Comparison of ENCODE assay signal across 21 cellular contexts in the genomic region with DNA sequence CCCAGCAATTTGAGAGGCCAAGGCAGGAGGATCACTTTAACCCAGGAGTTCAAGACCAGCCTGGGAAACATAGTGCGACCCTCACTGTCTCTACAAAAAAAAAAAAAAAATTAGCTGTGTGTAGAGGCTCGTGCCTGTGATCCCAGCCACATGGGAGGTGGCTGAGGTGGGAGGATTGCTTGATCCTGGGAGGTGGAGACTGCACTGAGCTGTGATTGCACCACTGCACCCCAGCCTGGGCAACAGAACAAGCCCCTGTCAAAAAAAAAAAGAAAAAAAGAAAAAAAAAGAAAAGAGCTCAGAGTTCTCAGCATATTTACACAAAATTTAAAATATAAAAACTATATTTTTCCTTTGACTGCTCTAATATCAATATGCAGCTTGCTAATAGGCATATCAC.
"Had no signal": no experiment of that assay in that cellular context is flagged by ENCODE, and none has a peak within 500 bp of the region (broad histone marks: within the 10 kb centered on the region; RNA-seq: fewer than 3 reads in every experiment).

No MANE protein-coding gene starts in this region.

- DNase-seq: colonic mucosa; cortex of kidney; dermis blood vessel endothelial cell; dorsolateral prefrontal cortex; effector CD4-positive, alpha-beta T cell; effector CD8-positive, alpha-beta T cell; effector memory CD4-positive, alpha-beta T cell; effector memory CD8-positive, alpha-beta T cell; endodermal cell; erythroblast; esophagus squamous epithelium; foreskin fibroblast; foreskin keratinocyte; foreskin melanocyte; gastrocnemius medialis; glutamatergic neuron; head of caudate nucleus; heart left ventricle; heart right ventricle had no signal

- ATAC-seq: effector memory CD8-positive, alpha-beta T cell; esophagus mucosa; foreskin keratinocyte; gastrocnemius medialis; gastroesophageal sphincter; heart left ventricle; heart right ventricle had no signal
